Comparison of ENCODE assay signal across 8 cellular contexts in the genomic region with DNA sequence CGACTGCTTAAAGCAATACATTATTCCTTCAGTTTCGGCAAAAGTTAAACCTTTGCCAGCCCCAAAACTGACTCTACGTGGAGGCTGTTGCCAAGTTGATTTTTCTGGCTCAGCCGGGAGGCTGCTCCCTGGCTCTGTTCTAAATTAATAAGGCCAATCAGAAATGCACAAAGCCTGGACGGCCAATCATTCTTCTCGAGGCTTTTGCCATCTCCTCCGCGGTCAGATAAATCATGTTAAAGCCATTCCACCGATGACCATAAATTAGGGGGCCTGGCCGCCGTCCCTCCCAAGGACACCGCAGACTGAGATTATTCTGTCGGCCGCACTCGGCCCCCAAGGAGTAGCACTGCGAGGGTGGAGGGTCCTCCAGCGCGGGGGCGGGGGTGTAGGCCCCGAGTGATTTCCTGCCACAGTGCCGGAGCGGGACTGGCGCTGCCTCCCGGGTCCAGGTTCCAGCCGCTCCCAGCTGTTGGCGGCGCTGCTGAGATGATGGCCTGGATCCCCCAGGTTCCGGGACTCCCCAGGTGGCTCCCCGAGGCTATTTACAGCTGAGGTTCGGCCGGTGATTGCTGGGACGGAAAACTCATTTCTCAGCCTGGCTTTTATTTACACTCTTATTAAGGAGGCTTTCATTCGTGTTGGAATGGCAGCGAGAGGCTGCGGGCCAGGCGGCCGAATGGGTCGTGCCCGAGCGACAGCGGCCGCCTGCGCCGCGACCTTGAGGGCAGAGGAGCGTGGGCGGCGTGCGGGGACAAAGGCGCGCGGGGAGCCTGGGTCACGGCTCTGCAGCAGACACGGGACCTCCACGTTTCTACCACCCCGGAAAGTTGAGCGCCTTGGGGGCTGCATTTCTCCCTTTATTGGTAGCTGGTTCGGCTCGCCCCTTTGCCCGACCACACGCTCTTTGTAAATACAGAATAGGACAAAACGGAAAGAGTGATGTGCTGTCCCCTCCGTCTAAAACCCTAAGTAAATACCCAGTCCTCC.
DNase-seq lines count a peak whose midpoint lies in the region; ATAC-seq and TF ChIP-seq lines count a peak whose summit lies in the region.

No MANE protein-coding gene starts in this region.

- H3K36me3 ChIP-seq in Caco-2 (ENCODE audit: control insufficient read depth, insufficient read depth, low read length) (no peaks in the 10 kb centered on the region), endocrine pancreas (ENCODE audit: control insufficient read depth, insufficient read depth, low read length) (no peaks in the 10 kb centered on the region), right lobe of liver (no peaks in the 10 kb centered on the region), HAP-1 (replicated peaks) (no peaks in the 10 kb centered on the region)

- peak; percentile 71 for ATAC-seq in GM19463 (IDR thresholded peaks at IDR 0.05; ENCODE audit: unreplicated experiment)
- ATAC-seq in right lobe of liver: peak; percentile 86 to 94 (median 92)
- peak; percentile 63 to 67 for ATAC-seq in stimulated activated naive B cell treated with anti-CD40 and anti-IgM and Interleukin-4, amounts not matched to agents 10 μg/mL and 1 μg/mL and 100 μg/mL, for 72 hours (replicated peaks)

- peak; percentile 8 for TF ChIP-seq POLR2A in right lobe of liver (IDR thresholded peaks at IDR 0.05)

- CTCF ChIA-PET in Caco-2 (lab: Charles Lee): interaction anchor here (1.0 kb wide), 1 partner anchor 29 kb away, joined by 3 read pairs; no protein-coding TSS in a partner anchor

- no TSS peak for BruUV-seq in Caco-2 (replicated peaks; lab: Mats Ljungman, UMichigan)

- WGBS in right lobe of liver (ENCODE audit: insufficient coverage, low coverage, low lambda C conversion rate, missing lambda C conversion rate): 5% methylated on average over 10 of the region's 63 CpGs

- DNase-seq in Caco-2 (peak in 1 of 2 experiments; percentile 37), HT1080 (ENCODE audit: low read depth) (peak; percentile 20), right lobe of liver (peak; percentile 78 to 82 (median 80)), HAP-1 (ENCODE audit: low spot score in 2 of 2) (no peak)
- peak; percentile 12 for DNase-seq in activated CD4-positive, alpha-beta T cell treated with anti-CD3 and anti-CD28 coated beads for 48 hours
- peak; percentile 8 for DNase-seq in stimulated activated naive B cell treated with anti-CD40 and anti-IgM and Interleukin-4, amounts not matched to agents 10 μg/mL and 1 μg/mL and 100 μg/mL, for 72 hours

- intact Hi-C loops in Caco-2 (cut with micrococcal nuclease; ENCODE audit: unreplicated experiment): no loop called here
- intact Hi-C loops in right lobe of liver (cut with DNase I): no loop called here

- no peaks in the 10 kb centered on the region for H3K9me3 Mint-ChIP-seq in Caco-2 (ENCODE audit: unreplicated experiment)
- H3K9me3 Mint-ChIP-seq in stimulated activated naive B cell treated with anti-CD40 and anti-IgM and Interleukin-4, amounts not matched to agents 10 μg/mL and 1 μg/mL and 100 μg/mL, for 72 hours: peaks cover 0 to 3% of the 10 kb centered on the region in 2 donors

- H3K4me3 ChIP-seq in Caco-2 (ENCODE audit: low read depth, low read length) (peak overlapping the region; percentile 46), endocrine pancreas (ENCODE audit: control insufficient read depth, insufficient read depth, low read length) (peak overlapping the region; percentile 62), right lobe of liver (peak overlapping the region; percentile 60 to 66 (median 61)), HAP-1 (no peak overlapping the region)

- H3K4me1 ChIP-seq in Caco-2 (no peaks in the 10 kb centered on the region), endocrine pancreas (ENCODE audit: control insufficient read depth, insufficient read depth, low read length) (peaks cover 8% of the 10 kb centered on the region), right lobe of liver (peaks cover 0 to 4% (median 0%) of the 10 kb centered on the region in 4 donors), HAP-1 (peaks cover 17% of the 10 kb centered on the region)

- H3K9me3 ChIP-seq in Caco-2 (no peaks in the 10 kb centered on the region), endocrine pancreas (ENCODE audit: control insufficient read depth, low read length) (no peaks in the 10 kb centered on the region), right lobe of liver (no peaks in the 10 kb centered on the region), HAP-1 (no peaks in the 10 kb centered on the region)

- POLR2A ChIA-PET in Caco-2 (lab: Charles Lee): no interaction called here

- H3K4me3 Mint-ChIP-seq in Caco-2 (ENCODE audit: unreplicated experiment): peak overlapping the region; percentile 69
- H3K4me3 Mint-ChIP-seq in stimulated activated naive B cell treated with anti-CD40 and anti-IgM and Interleukin-4, amounts not matched to agents 10 μg/mL and 1 μg/mL and 100 μg/mL, for 72 hours: peak overlapping the region; percentile 87 to 92

- in situ Hi-C loops in HAP-1 (cut with MboI; ENCODE audit: low sequenced_read_pairs): no loop called here

- H3K4me1 Mint-ChIP-seq in Caco-2 (ENCODE audit: low read depth, unreplicated experiment): no peaks in the 10 kb centered on the region
- peaks cover 10 to 21% of the 10 kb centered on the region in 2 donors for H3K4me1 Mint-ChIP-seq in stimulated activated naive B cell treated with anti-CD40 and anti-IgM and Interleukin-4, amounts not matched to agents 10 μg/mL and 1 μg/mL and 100 μg/mL, for 72 hours

- H3K27me3 ChIP-seq in Caco-2 (replicated peaks; ENCODE audit: control insufficient read depth, insufficient read depth, low read length) (no peaks in the 10 kb centered on the region), endocrine pancreas (ENCODE audit: control insufficient read depth, insufficient read depth, low read length) (no peaks in the 10 kb centered on the region), right lobe of liver (no peaks in the 10 kb centered on the region), HAP-1 (ENCODE audit: low read depth) (no peaks in the 10 kb centered on the region)

- H3K9ac ChIP-seq in endocrine pancreas (ENCODE audit: control insufficient read depth, insufficient read depth, low read length): peak overlapping the region; percentile 5

- peak overlapping the region; percentile 47 to 67 (median 48) for H3K27ac ChIP-seq in right lobe of liver

- H3K36me3 Mint-ChIP-seq in Caco-2 (ENCODE audit: insufficient read depth, unreplicated experiment): no peaks in the 10 kb centered on the region
- peaks cover 4 to 5% of the 10 kb centered on the region in 2 donors for H3K36me3 Mint-ChIP-seq in stimulated activated naive B cell treated with anti-CD40 and anti-IgM and Interleukin-4, amounts not matched to agents 10 μg/mL and 1 μg/mL and 100 μg/mL, for 72 hours

- TF ChIP-seq CTCF in Caco-2 (IDR thresholded peaks at IDR 0.05; ENCODE audit: insufficient read depth in 1 of 2, low read depth in 1 of 2, low read length in 1 of 2, severe bottlenecking in 1 of 2, unreplicated experiment in 1 of 2) (peak in 1 of 2 experiments; percentile 34), right lobe of liver (IDR thresholded peaks at IDR 0.05) (peak in 3 of 4 donors; percentile 40 to 46 (median 42))

- no peaks in the 10 kb centered on the region for H3K27me3 Mint-ChIP-seq in Caco-2 (ENCODE audit: insufficient read depth, unreplicated experiment)
- peaks cover 60 to 67% of the 10 kb centered on the region in 2 donors for H3K27me3 Mint-ChIP-seq in stimulated activated naive B cell treated with anti-CD40 and anti-IgM and Interleukin-4, amounts not matched to agents 10 μg/mL and 1 μg/mL and 100 μg/mL, for 72 hours

- H3K27ac Mint-ChIP-seq in Caco-2 (ENCODE audit: unreplicated experiment): no peak overlapping the region
- peak overlapping the region; percentile 65 for H3K27ac Mint-ChIP-seq in stimulated activated naive B cell treated with anti-CD40 and anti-IgM and Interleukin-4, amounts not matched to agents 10 μg/mL and 1 μg/mL and 100 μg/mL, for 72 hours

Comparison
In these comparisons a context has a peak if more than half of its experiments do, and no peak if none do; other contexts are left out.
1. DNase-seq: peak in HT1080 (single experiment), activated CD4-positive, alpha-beta T cell treated with anti-CD3 and anti-CD28 coated beads for 48 hours (single experiment), right lobe of liver (3 of 3) and stimulated activated naive B cell treated with anti-CD40 and anti-IgM and Interleukin-4, amounts not matched to agents 10 μg/mL and 1 μg/mL and 100 μg/mL, for 72 hours (single experiment); none in HAP-1 (0 of 2).
2. Peak in every context shown above with its lines, with median percentiles within 50 percentile points of each other: ATAC-seq.